In genomic region chr6:149484733-149485700, GRCh38 we compare ENCODE assay signal across 1 cellular context.
TF ChIP-seq lines count a peak whose summit lies in the region.

TSS of gene ZC3H12D (minus strand) at chr6:149485014. CDS start at chr6:149474543, 10,471 bp downstream.

TF ChIP-seq in HepG2, 621 proteins besides CTCF, POLR2A, EP300 and RAD21 (continued from another document and continues in another):
- TF ChIP-seq ZHX2 (IDR thresholded peaks at IDR 0.05; ENCODE audit: low read depth): 0 out of 2 replicates have a peak, but pooled peaks have one; percentile 58
- TF ChIP-seq ZHX2 (CRISPR knock-in tag; IDR thresholded peaks at IDR 0.05; ENCODE audit: borderline replicate concordance): no peak
- TF ChIP-seq ZNF563 (CRISPR knock-in tag; IDR thresholded peaks at IDR 0.05): no peak
- peak; percentile 64 for TF ChIP-seq NFYC (CRISPR knock-in tag; IDR thresholded peaks at IDR 0.05)
- TF ChIP-seq ZNF282 (IDR thresholded peaks at IDR 0.05; ENCODE audit: partially characterized antibody): no peak
- no peak for TF ChIP-seq ZC3H4 (CRISPR knock-in tag; IDR thresholded peaks at IDR 0.05; ENCODE audit: borderline replicate concordance)
- no peak for TF ChIP-seq KLF15 (CRISPR knock-in tag; IDR thresholded peaks at IDR 0.05; ENCODE audit: borderline replicate concordance)
- no peak for TF ChIP-seq RBM39 (IDR thresholded peaks at IDR 0.05; ENCODE audit: low read depth, low read length, poor library complexity, severe bottlenecking)
- peak; percentile 72 for TF ChIP-seq GABPB1 (CRISPR knock-in tag; IDR thresholded peaks at IDR 0.05)
- no peak for TF ChIP-seq ZNF747 (CRISPR knock-in tag; IDR thresholded peaks at IDR 0.05; ENCODE audit: borderline replicate concordance)
- peak; percentile 86; the same call in 1 of the 2 replicates for TF ChIP-seq ZSCAN5A (CRISPR knock-in tag; IDR thresholded peaks at IDR 0.05; ENCODE audit: borderline replicate concordance)
- TF ChIP-seq TCF12 (IDR thresholded peaks at IDR 0.05): no peak
- no peak; the same call in 1 of the 2 replicates for TF ChIP-seq TCF12 (CRISPR knock-in tag; IDR thresholded peaks at IDR 0.05)
- TF ChIP-seq ZSCAN25 (CRISPR knock-in tag; IDR thresholded peaks at IDR 0.05): peak; percentile 42; the same call in 1 of the 2 replicates
- peak; percentile 46; the same call in 1 of the 2 replicates for TF ChIP-seq SMAD3 (CRISPR knock-in tag; IDR thresholded peaks at IDR 0.05)
- no peak for TF ChIP-seq CEBPZ (IDR thresholded peaks at IDR 0.05; ENCODE audit: low read length)
- no peak for TF ChIP-seq ZSCAN22 (CRISPR knock-in tag; IDR thresholded peaks at IDR 0.05)
- no peak for TF ChIP-seq SP2 (CRISPR knock-in tag; IDR thresholded peaks at IDR 0.05)
- TF ChIP-seq ZEB1 (IDR thresholded peaks at IDR 0.05; ENCODE audit: insufficient replicate concordance, low read depth): peak; percentile 20
- TF ChIP-seq MLXIP (CRISPR knock-in tag; IDR thresholded peaks at IDR 0.05; ENCODE audit: borderline replicate concordance): no peak
- TF ChIP-seq ZNF709 (CRISPR knock-in tag; IDR thresholded peaks at IDR 0.05): peak; percentile 18; the same call in 1 of the 2 replicates
- TF ChIP-seq KDM6A (CRISPR knock-in tag; IDR thresholded peaks at IDR 0.05; ENCODE audit: low read depth): peak; percentile 79
- no peak for TF ChIP-seq ZNF75D (CRISPR knock-in tag; IDR thresholded peaks at IDR 0.05; ENCODE audit: borderline replicate concordance)
- TF ChIP-seq ZNF337 (CRISPR knock-in tag; IDR thresholded peaks at IDR 0.05; ENCODE audit: borderline replicate concordance, low read depth): peak; percentile 54; the same call in 1 of the 2 replicates
- peak; percentile 45; the same call in 1 of the 2 replicates for TF ChIP-seq ZBTB33 (CRISPR knock-in tag; IDR thresholded peaks at IDR 0.05)
- TF ChIP-seq ZNF570 (CRISPR knock-in tag; IDR thresholded peaks at IDR 0.05; ENCODE audit: borderline replicate concordance): no peak
- TF ChIP-seq GLI4 (CRISPR knock-in tag; IDR thresholded peaks at IDR 0.05; ENCODE audit: borderline replicate concordance): peak; percentile 80; the same call in 1 of the 2 replicates
- no peak for TF ChIP-seq ZBTB3 (CRISPR knock-in tag; IDR thresholded peaks at IDR 0.05; ENCODE audit: borderline replicate concordance, low read depth)
- TF ChIP-seq ZNF816 (CRISPR knock-in tag; IDR thresholded peaks at IDR 0.05; ENCODE audit: borderline replicate concordance): no peak; the same call in 1 of the 2 replicates
- no peak for TF ChIP-seq STAT5B (CRISPR knock-in tag; IDR thresholded peaks at IDR 0.05)
- TF ChIP-seq ZNF251 (CRISPR knock-in tag; IDR thresholded peaks at IDR 0.05): no peak
- TF ChIP-seq WIZ (CRISPR knock-in tag; IDR thresholded peaks at IDR 0.05): peak; percentile 90
- TF ChIP-seq HNF1A (IDR thresholded peaks at IDR 0.05; ENCODE audit: low read depth): no peak
- TF ChIP-seq HNF1A (CRISPR knock-in tag; IDR thresholded peaks at IDR 0.05; ENCODE audit: borderline replicate concordance): no peak; the same call in 1 of the 2 replicates
- peak; percentile 57; the same call in 1 of the 2 replicates for TF ChIP-seq IRX3 (CRISPR knock-in tag; IDR thresholded peaks at IDR 0.05; ENCODE audit: borderline replicate concordance, low read depth)
- no peak for TF ChIP-seq IKZF4 (CRISPR knock-in tag; IDR thresholded peaks at IDR 0.05; ENCODE audit: borderline replicate concordance, low read depth, not compliant biosample characterization)
- TF ChIP-seq AKAP8 (CRISPR knock-in tag; IDR thresholded peaks at IDR 0.05): peak; percentile 21
- peak; percentile 93 for TF ChIP-seq FOSL1 (CRISPR knock-in tag; IDR thresholded peaks at IDR 0.05; ENCODE audit: borderline replicate concordance)
